In the genomic region with DNA sequence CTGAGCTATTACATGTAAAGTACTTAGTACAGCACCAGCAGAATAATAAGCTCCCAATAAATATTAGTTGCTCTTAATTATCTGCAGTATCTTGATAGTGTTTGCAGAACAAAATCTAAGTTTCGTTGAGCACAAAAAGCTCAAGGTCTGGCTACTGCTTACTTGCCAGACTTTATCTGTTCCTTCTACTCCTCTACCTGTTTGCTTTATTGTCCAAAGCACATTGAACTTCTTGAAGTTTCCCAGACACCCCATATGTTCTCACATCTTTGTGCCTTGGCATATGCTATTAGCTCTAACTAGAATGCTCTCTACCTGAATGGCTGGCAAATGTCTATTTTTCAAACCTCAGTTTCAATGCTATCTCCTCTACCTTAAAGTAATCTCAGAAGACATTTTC, we compare ENCODE assay signal across 1 cellular context.
TF ChIP-seq lines count a peak whose summit lies in the region.

No MANE protein-coding gene starts in this region.

TF ChIP-seq in WTC11, 78 proteins besides CTCF, POLR2A, EP300 and RAD21 (continued from another document):
- no peak for TF ChIP-seq FOXK1 (CRISPR knock-in tag; IDR thresholded peaks at IDR 0.05)
- no peak for TF ChIP-seq NFYB (CRISPR knock-in tag; conservative IDR thresholded peaks at IDR 0.05; ENCODE audit: low read depth)
- no peak for TF ChIP-seq GABPB1 (CRISPR knock-in tag; IDR thresholded peaks at IDR 0.05)
- no peak for TF ChIP-seq MXD4 (CRISPR knock-in tag; IDR thresholded peaks at IDR 0.05; ENCODE audit: borderline replicate concordance)
- no peak for TF ChIP-seq SP1 (CRISPR knock-in tag; conservative IDR thresholded peaks at IDR 0.05)
- TF ChIP-seq JUN (CRISPR knock-in tag; IDR thresholded peaks at IDR 0.05), result no peak
- TF ChIP-seq SOX15 (CRISPR knock-in tag; IDR thresholded peaks at IDR 0.05), result no peak
- TF ChIP-seq, protein P1, sequence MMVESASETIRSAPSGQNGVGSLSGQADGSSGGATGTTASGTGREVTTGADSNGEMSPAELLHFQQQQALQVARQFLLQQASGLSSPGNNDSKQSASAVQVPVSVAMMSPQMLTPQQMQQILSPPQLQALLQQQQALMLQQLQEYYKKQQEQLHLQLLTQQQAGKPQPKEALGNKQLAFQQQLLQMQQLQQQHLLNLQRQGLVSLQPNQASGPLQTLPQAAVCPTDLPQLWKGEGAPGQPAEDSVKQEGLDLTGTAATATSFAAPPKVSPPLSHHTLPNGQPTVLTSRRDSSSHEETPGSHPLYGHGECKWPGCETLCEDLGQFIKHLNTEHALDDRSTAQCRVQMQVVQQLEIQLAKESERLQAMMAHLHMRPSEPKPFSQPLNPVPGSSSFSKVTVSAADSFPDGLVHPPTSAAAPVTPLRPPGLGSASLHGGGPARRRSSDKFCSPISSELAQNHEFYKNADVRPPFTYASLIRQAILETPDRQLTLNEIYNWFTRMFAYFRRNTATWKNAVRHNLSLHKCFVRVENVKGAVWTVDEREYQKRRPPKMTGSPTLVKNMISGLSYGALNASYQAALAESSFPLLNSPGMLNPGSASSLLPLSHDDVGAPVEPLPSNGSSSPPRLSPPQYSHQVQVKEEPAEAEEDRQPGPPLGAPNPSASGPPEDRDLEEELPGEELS (CRISPR knock-in tag; IDR thresholded peaks at IDR 0.05), result no peak
- TF ChIP-seq RELA (CRISPR knock-in tag; IDR thresholded peaks at IDR 0.05; ENCODE audit: borderline replicate concordance), result no peak
- no peak for TF ChIP-seq STAT6 (CRISPR knock-in tag; conservative IDR thresholded peaks at IDR 0.05; ENCODE audit: low read depth)
- TF ChIP-seq ZNF138 (CRISPR knock-in tag; conservative IDR thresholded peaks at IDR 0.05), result no peak
- TF ChIP-seq, protein P2, sequence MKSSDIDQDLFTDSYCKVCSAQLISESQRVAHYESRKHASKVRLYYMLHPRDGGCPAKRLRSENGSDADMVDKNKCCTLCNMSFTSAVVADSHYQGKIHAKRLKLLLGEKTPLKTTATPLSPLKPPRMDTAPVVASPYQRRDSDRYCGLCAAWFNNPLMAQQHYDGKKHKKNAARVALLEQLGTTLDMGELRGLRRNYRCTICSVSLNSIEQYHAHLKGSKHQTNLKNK (CRISPR knock-in tag; IDR thresholded peaks at IDR 0.05), result no peak
- no peak for TF ChIP-seq ERG (CRISPR knock-in tag; IDR thresholded peaks at IDR 0.05)
- no peak for TF ChIP-seq EMX1 (CRISPR knock-in tag; IDR thresholded peaks at IDR 0.05)
